9 cellular contexts compared by ENCODE assay signal in the genomic region with DNA sequence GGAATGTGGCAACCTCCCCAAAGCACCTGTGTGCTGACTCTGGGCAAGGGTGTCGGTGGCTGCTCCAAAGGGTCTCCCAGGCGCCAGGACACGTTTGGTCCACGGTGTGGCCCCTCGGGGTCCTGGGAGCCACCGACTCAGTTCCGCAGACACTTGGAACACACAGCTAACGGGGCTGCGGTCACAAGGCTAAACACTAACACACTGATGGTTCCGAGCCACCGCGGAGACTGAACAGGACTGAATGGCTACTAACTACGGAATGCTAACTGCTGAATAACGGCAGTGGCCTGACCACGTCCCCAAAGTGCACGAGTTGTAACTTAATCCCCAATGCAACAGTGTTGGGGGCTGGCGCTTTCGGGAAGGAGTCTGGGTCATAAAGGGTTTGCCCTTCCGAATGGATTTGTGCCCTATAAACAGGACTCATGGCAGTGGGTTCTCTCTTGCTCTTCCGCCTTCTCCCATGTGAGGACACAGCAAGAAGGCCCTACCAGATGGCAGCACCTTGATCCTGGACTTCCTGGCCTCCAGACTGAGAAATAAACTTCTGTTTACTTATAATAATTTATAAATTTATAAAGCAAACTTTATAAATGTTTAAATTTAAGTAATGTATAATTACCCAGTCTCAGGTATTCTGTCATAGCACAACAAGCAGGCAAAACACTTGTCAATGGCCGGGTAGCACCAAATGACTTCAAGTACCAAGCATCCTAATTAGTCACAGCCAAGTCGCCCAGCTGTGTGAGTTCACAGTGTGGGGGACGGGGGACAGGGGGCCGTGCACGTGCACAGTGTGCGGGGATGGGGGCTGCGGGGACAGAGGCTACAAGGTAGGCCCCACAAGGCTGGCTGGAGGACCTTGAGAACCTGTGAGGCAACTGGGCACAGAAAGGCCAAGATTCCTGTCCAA. TPM values are rescaled to one million over a fixed set of nuclear protein-coding genes. Genes with fewer than 3 reads are reported as not detected.
DNase-seq lines count a peak whose midpoint lies in the region; ATAC-seq lines count a peak whose summit lies in the region.
"Had no signal": no experiment of that assay in that cellular context is flagged by ENCODE, and none has a peak within 500 bp of the region (broad histone marks: within the 10 kb centered on the region; RNA-seq: fewer than 3 reads in every experiment).

No MANE protein-coding gene starts in this region.

- no peak overlapping the region for H3K9ac ChIP-seq in BLaER1 treated with 17β-estradiol and CSF1 and Interleukin-3, amounts not matched to agents 10 nM and 100 nM

- H3K27ac Mint-ChIP-seq in immature natural killer cell = no peak overlapping the region

- no peak overlapping the region for H3K27ac ChIP-seq in BLaER1 treated with 17β-estradiol and CSF1 and Interleukin-3, amounts not matched to agents 10 nM and 100 nM

- peaks cover 0 to 3% (median 3%) of the 10 kb centered on the region in 3 donors for H3K36me3 Mint-ChIP-seq in immature natural killer cell

- peaks cover 0 to 5% (median 0%) of the 10 kb centered on the region in 6 donors for H3K9me3 Mint-ChIP-seq in immature natural killer cell
- H3K9me3 Mint-ChIP-seq: central memory CD8-positive, alpha-beta T cell had no signal

- H3K4me3 Mint-ChIP-seq in immature natural killer cell = peak overlapping the region in 3 of 5 donors; percentile 33 to 73 (median 58)
- H3K4me3 Mint-ChIP-seq: central memory CD8-positive, alpha-beta T cell had no signal

- peaks cover 0 to 36% (median 16%) of the 10 kb centered on the region in 11 experiments; a peak in 16 of 22 replicates for H4K20me1 ChIP-seq in BLaER1 treated with 17β-estradiol and CSF1 and Interleukin-3, amounts not matched to agents 10 nM and 100 nM

- no peak overlapping the region for H3K4me3 ChIP-seq in BLaER1 treated with 17β-estradiol and CSF1 and Interleukin-3, amounts not matched to agents 10 nM and 100 nM

- DNase-seq in NCI-H2171 (lab: John Stamatoyannopoulos, UW) (peak; percentile 74), immature natural killer cell (no peak), COR-L47 (lab: John Stamatoyannopoulos, UW) (no peak)
- DNase-seq: activated CD4-positive, alpha-beta T cell treated with anti-CD3 and anti-CD28 coated beads for 48 hours; trophoblast cell had no signal

- peaks cover 15 to 44% (median 23%) of the 10 kb centered on the region in 11 experiments for H3K27me3 ChIP-seq in BLaER1 treated with 17β-estradiol and CSF1 and Interleukin-3, amounts not matched to agents 10 nM and 100 nM

- peak overlapping the region in 8 of 11 experiments; percentile 33 to 94 (median 82); a peak in 13 of 22 replicates for H3K4me2 ChIP-seq in BLaER1 treated with 17β-estradiol and CSF1 and Interleukin-3, amounts not matched to agents 10 nM and 100 nM

- peaks cover 5 to 70% (median 59%) of the 10 kb centered on the region in 10 experiments; a peak in 18 of 20 replicates for H3K4me1 ChIP-seq in BLaER1 treated with 17β-estradiol and CSF1 and Interleukin-3, amounts not matched to agents 10 nM and 100 nM

- H3K36me3 ChIP-seq in BLaER1 treated with 17β-estradiol and CSF1 and Interleukin-3, amounts not matched to agents 10 nM and 100 nM = no peaks in the 10 kb centered on the region

- H3K27me3 Mint-ChIP-seq in immature natural killer cell (ENCODE audit: low read depth in 3 of 3) = peaks cover 6 to 8% (median 7%) of the 10 kb centered on the region in 3 donors

- ATAC-seq in HG02610 (IDR thresholded peaks at IDR 0.05; ENCODE audit: unreplicated experiment) (no peak), HG03565 (IDR thresholded peaks at IDR 0.05; ENCODE audit: unreplicated experiment) (no peak)

- peaks cover 18 to 25% (median 22%) of the 10 kb centered on the region in 11 experiments for H3K9me3 ChIP-seq in BLaER1 treated with 17β-estradiol and CSF1 and Interleukin-3, amounts not matched to agents 10 nM and 100 nM (replicated peaks in 1 of 11)

- peaks cover 0 to 1% of the 10 kb centered on the region in 2 donors for H3K4me1 Mint-ChIP-seq in immature natural killer cell
- H3K4me1 Mint-ChIP-seq: central memory CD8-positive, alpha-beta T cell had no signal

RNA-seq across cellular contexts. Expression of a gene that starts 2.3 kb away (rescaled TPM):
- polyA plus RNA-seq in immature natural killer cell = not detected

RNA-seq across cellular contexts. Expression of a gene that starts 19.4 kb away (rescaled TPM):
- polyA plus RNA-seq in immature natural killer cell = 10 to 100 TPM; 14.9 to 84.3 (median 41.9) TPM

RNA-seq across cellular contexts. Expression of a gene that starts 28.7 kb away (rescaled TPM):
- polyA plus RNA-seq in immature natural killer cell = under 1 TPM in 1 of 3 donors, not detected in 2; 0.73 TPM

RNA-seq across cellular contexts. Expression of a gene that starts 36.0 kb away (rescaled TPM):
- polyA plus RNA-seq in immature natural killer cell = under 1 TPM in 1 of 3 donors, not detected in 2; 0.37 TPM

RNA-seq across cellular contexts. Expression of a gene that starts 46.4 kb away (rescaled TPM):
- polyA plus RNA-seq in immature natural killer cell = not detected
